In the genomic region with DNA sequence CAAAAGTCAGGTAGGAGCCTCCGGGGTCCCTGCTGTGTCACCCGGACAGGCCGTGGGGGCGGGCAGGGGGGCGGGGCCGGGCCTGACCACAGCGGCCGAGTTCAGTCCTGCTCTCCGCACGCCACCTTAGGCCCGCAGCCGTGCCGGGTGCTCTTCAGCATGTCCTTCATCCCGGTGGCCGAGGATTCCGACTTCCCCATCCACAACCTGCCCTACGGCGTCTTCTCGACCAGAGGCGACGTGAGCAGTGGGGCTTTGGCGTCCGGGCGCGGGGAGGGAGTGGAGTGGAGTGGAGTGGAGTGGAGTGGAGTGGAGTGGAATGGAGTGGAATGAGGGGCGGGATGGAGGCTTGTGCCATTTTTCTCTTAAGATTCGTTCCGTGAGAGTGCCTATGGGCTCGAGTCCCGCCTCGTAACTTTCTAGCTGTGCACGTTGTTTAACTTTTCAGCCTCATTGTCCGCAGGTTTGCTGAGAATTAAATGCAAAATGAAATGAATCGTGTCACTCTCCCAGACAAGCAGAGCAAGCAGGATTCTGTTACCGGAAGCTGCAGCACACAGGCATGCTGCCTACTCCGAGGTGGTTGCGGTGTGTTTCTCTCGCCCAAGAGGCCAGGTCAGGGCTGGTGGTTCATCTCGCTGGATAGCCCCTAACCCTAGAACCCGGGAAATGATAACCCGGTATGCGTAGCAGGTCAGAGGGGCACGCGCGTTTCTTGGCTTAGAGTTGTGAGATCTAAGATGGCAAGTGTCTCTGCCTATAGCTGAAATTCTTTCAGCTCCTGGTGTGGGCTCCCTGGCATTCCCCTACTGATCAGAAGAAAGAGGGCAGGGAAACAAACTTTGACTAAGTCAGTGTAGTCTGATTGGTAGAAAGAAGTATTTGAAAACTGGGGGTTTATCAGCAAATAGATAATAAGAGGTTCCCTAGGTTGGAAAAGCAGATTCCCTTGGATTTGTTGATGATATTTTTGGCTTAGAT, we compare ENCODE assay signal across 8 cellular contexts. TPM values are rescaled to one million over a fixed set of nuclear protein-coding genes. Genes with fewer than 3 reads are reported as not detected.
DNase-seq lines count a peak whose midpoint lies in the region; ATAC-seq and TF ChIP-seq lines count a peak whose summit lies in the region.

Gene FAH (plus strand): TSS at position 104 of the 981 bp plus-strand sequence. CDS start 56 bp downstream, at position 160.

- H3K4me2 ChIP-seq in fibroblast of lung (ENCODE audit: extremely low read depth, insufficient read depth, low read length): peak within 1 kb of the TSS; percentile 80

- H3K4me3 Mint-ChIP-seq in activated T-cell treated with anti-CD3 and anti-CD28 coated beads, Interleukin-2, amount 50 U/mL, for 4 hours: peak within 1 kb of the TSS; percentile 86
- peak within 1 kb of the TSS; percentile 84 to 92 (median 90) for H3K4me3 Mint-ChIP-seq in naive thymus-derived CD8-positive, alpha-beta T cell

- H3K27ac Mint-ChIP-seq in naive thymus-derived CD8-positive, alpha-beta T cell: peak within 1 kb of the TSS; percentile 77 to 95 (median 89)

- no peaks in the 10 kb centered on the region for H3K9me3 Mint-ChIP-seq in activated T-cell treated with anti-CD3 and anti-CD28 coated beads, Interleukin-2, amount 50 U/mL, for 4 hours
- no peaks in the 10 kb centered on the region for H3K9me3 Mint-ChIP-seq in naive thymus-derived CD8-positive, alpha-beta T cell

- 3 to 4% methylated on average over 31 to 37 of the region's 45 CpGs for whole genome bisulfite sequencing in tibial nerve, 2 donors

- no peak for TF ChIP-seq EP300 in tibial nerve (IDR thresholded peaks at IDR 0.05)

- peak within 1 kb of the TSS; percentile 62 for H3K9ac ChIP-seq in fibroblast of lung (ENCODE audit: insufficient read depth, low read length)

- H3K36me3 ChIP-seq in fibroblast of lung (ENCODE audit: control insufficient read depth, insufficient read depth, low read length) (no peaks in the 10 kb centered on the region), tibial nerve (peaks cover 0 to 5% (median 0%) of the 10 kb centered on the region in 3 donors)

- no peaks in the 10 kb centered on the region for H3K36me3 Mint-ChIP-seq in activated T-cell treated with anti-CD3 and anti-CD28 coated beads, Interleukin-2, amount 50 U/mL, for 4 hours (ENCODE audit: insufficient read depth)
- no peaks in the 10 kb centered on the region for H3K36me3 Mint-ChIP-seq in naive thymus-derived CD8-positive, alpha-beta T cell

- H3K27ac ChIP-seq in fibroblast of lung (ENCODE audit: insufficient read depth, low read length) (peak within 1 kb of the TSS; percentile 19), tibial nerve (peak within 1 kb of the TSS; percentile 80 to 92 (median 87))

- TF ChIP-seq POLR2A in tibial nerve (IDR thresholded peaks at IDR 0.05): no peak

- H4K20me1 ChIP-seq in fibroblast of lung (ENCODE audit: control insufficient read depth, extremely low read depth, insufficient read depth, low read length): no peaks in the 10 kb centered on the region

- H3K27me3 Mint-ChIP-seq in activated T-cell treated with anti-CD3 and anti-CD28 coated beads, Interleukin-2, amount 50 U/mL, for 4 hours (ENCODE audit: low read depth): no peaks in the 10 kb centered on the region
- no peaks in the 10 kb centered on the region for H3K27me3 Mint-ChIP-seq in naive thymus-derived CD8-positive, alpha-beta T cell

- no peaks in the 10 kb centered on the region for H3K9me3 ChIP-seq in fibroblast of lung (ENCODE audit: control insufficient read depth, insufficient read depth, low read depth, low read length)
- no peaks in the 10 kb centered on the region for H3K9me3 ChIP-seq in tibial nerve

- H3K27me3 ChIP-seq in fibroblast of lung (ENCODE audit: control insufficient read depth, insufficient read depth, low read length) (no peaks in the 10 kb centered on the region), tibial nerve (no peaks in the 10 kb centered on the region)

- peak within 1 kb of the TSS; percentile 53 to 76 (median 71) for H3K4me3 ChIP-seq in fibroblast of lung (replicated peaks in 1 of 4; ENCODE audit: control extremely low read depth in 1 of 4, insufficient read depth in 1 of 4, low read depth in 3 of 4, low read length in 4 of 4)
- peak within 1 kb of the TSS; percentile 57 to 68 (median 65) for H3K4me3 ChIP-seq in tibial nerve

- POLR2A ChIA-PET in naive thymus-derived CD8-positive, alpha-beta T cell (lab: Charles Lee): interaction anchor here (0.6 to 3.0 kb wide), 3 partner anchors 9 to 93 kb away, joined by 3 to 21 read pairs (median 3); partner anchors contain the start of gene ZFAND6

- H2AFZ ChIP-seq in fibroblast of lung (ENCODE audit: low read length): peak within 1 kb of the TSS; percentile 92

- TF ChIP-seq CTCF in fibroblast of lung (conservative IDR thresholded peaks at IDR 0.05 in 1 of 2, IDR thresholded peaks at IDR 0.05 in 1 of 2; ENCODE audit: low read depth in 1 of 2, low read length in 2 of 2) (no peak), tibial nerve (IDR thresholded peaks at IDR 0.05) (no peak)

- peaks cover 13% of the 10 kb centered on the region for H3K4me1 Mint-ChIP-seq in activated T-cell treated with anti-CD3 and anti-CD28 coated beads, Interleukin-2, amount 50 U/mL, for 4 hours (ENCODE audit: low read depth)
- peaks cover 7 to 29% (median 12%) of the 10 kb centered on the region in 4 donors for H3K4me1 Mint-ChIP-seq in naive thymus-derived CD8-positive, alpha-beta T cell

- peaks cover 7% of the 10 kb centered on the region for H3K4me1 ChIP-seq in fibroblast of lung (ENCODE audit: control insufficient read depth, extremely low read depth, insufficient read depth, low read length)
- H3K4me1 ChIP-seq in tibial nerve: peaks cover 0 to 26% (median 9%) of the 10 kb centered on the region in 4 donors

- H3K79me2 ChIP-seq in fibroblast of lung (ENCODE audit: control insufficient read depth, insufficient read depth, low read length): no peaks in the 10 kb centered on the region

- ATAC-seq in HG02759 (IDR thresholded peaks at IDR 0.05; ENCODE audit: unreplicated experiment): peak; percentile 48
- ATAC-seq in activated T-cell treated with anti-CD3 and anti-CD28 coated beads, Interleukin-2, amount 50 U/mL, for 4 hours: peak; percentile 70 to 77
- peak; percentile 54 to 69 for ATAC-seq in naive thymus-derived CD8-positive, alpha-beta T cell

- DNase-seq in NK-92 treated with Interleukin-12 subunit alpha and Interleukin-12 subunit beta, amount 100 ng/mL, for 24 hours (lab: John Stamatoyannopoulos, UW): peak; percentile 60
- DNase-seq in NK-92 (lab: John Stamatoyannopoulos, UW; ENCODE audit: unreplicated experiment) (no peak), NCI-H526 treated with DMSO at 0.1 percent for 48 hours (lab: John Stamatoyannopoulos, UW) (peak; percentile 39), fibroblast of lung (ENCODE audit: low read depth in 2 of 2) (peak; percentile 54 to 62), tibial nerve (ENCODE audit: low spot score in 2 of 2) (no peak)
- DNase-seq in activated T-cell treated with anti-CD3 and anti-CD28 coated beads, Interleukin-2, amount 50 U/mL, for 4 hours: no peak
- DNase-seq in naive thymus-derived CD8-positive, alpha-beta T cell: peak in 8 of 10 donors; percentile 6 to 49 (median 23)

RNA-seq across cellular contexts. Expression of gene FAH, which starts in this region (rescaled TPM):
- total RNA-seq in activated T-cell treated with anti-CD3 and anti-CD28 coated beads, Interleukin-2, amount 50 U/mL, for 4 hours: 10 to 100 TPM; 20.2 to 28.0 (median 23.8) TPM
- total RNA-seq in fibroblast of lung: 35.4 and 58.6 TPM in 2 replicates
- polyA plus RNA-seq in fibroblast of lung: 24.4 and 45.3 TPM in 2 replicates
- 40.0 and 80.5 TPM in 2 replicates for polyA plus RNA-seq in fibroblast of lung (2012)
- 72.8 and 154 TPM in 2 replicates for polyA minus RNA-seq in fibroblast of lung (ENCODE audit: low replicate concordance)
- 1 to 10 TPM; 6.2 to 8.9 TPM for total RNA-seq in naive thymus-derived CD8-positive, alpha-beta T cell
- polyA plus RNA-seq in naive thymus-derived CD8-positive, alpha-beta T cell: 1 to 10 TPM; 5.3 to 9.3 (median 5.7) TPM
- 10 to 100 TPM; 22.0 to 42.0 (median 37.7) TPM for total RNA-seq in tibial nerve

Comparison
In these comparisons a context has a peak if more than half of its experiments do, and no peak if none do; other contexts are left out.
1. DNase-seq: peak in NK-92 treated with Interleukin-12 subunit alpha and Interleukin-12 subunit beta, amount 100 ng/mL, for 24 hours (single experiment), NCI-H526 treated with DMSO at 0.1 percent for 48 hours (single experiment), fibroblast of lung (2 of 2) and naive thymus-derived CD8-positive, alpha-beta T cell (8 of 10); none in NK-92 (single experiment), activated T-cell treated with anti-CD3 and anti-CD28 coated beads, Interleukin-2, amount 50 U/mL, for 4 hours (single experiment) and tibial nerve (0 of 2).
2. Peak in every context shown above with its lines, with median percentiles within 50 percentile points of each other: ATAC-seq.